ENCODE assay signal across 8 cellular contexts in the genomic region with DNA sequence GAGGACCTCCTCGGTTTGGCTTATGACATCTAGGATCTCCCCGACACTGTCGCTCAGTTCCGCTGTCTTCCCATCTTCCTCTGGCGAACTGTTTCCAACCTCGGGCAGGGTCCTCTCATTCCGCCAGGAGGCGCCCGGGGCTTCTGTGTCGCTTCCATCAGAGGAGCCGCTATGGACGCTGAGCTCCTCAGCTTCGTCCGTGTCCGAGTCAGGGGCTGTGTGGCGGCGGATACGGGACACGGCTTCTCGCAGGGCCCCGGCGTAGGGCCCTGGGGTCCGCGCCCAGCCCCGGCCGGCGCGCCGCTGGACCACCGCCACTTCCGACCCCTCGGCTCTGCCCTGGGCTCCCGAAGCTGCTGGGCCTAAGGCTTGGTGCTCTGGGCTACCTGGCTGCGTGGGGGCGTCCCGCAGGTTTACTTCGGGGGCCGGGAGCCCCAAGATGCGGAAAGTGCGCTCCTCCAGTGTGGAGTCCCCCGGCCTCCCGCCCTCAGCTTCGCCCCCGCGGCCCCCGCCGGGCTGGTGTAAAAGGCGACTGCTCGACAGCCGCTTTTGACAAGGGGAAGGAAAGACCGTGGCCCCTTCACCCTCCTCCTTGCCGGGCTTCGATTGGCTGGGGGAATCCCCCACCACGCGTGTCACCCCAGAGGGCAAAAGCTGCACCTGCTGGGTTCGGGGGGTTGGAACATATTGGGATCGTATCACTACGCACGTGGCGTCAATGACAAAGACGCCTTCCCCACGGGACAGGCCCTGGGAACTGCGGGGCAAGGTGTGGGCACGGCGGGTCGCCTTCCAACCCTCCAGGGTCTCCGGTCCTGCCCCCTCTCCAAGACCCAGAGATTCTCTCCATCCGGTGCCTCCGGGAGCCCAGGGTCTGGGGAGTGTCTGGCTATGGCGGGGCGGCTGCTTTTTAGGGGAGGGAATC. TPM values are rescaled to one million over a fixed set of nuclear protein-coding genes. Genes with fewer than 3 reads are reported as not detected.
DNase-seq lines count a peak whose midpoint lies in the region; ATAC-seq, FAIRE-seq and TF ChIP-seq lines count a peak whose summit lies in the region.

No MANE protein-coding gene starts in this region.

- H3K18ac ChIP-seq in H1 (ENCODE audit: extremely low read depth, low read length): no peak overlapping the region; the same call in none of the 2 replicates

- H2AK5ac ChIP-seq in H1 (ENCODE audit: low read depth, low read length): no peak overlapping the region

- H3K27ac ChIP-seq in H1 (ENCODE audit: low read depth, low read length): no peak overlapping the region

- no peaks in the 10 kb centered on the region for H3K79me2 ChIP-seq in H1 (ENCODE audit: control insufficient read depth in 1 of 2, insufficient read depth in 2 of 2, low read length in 2 of 2)

- peaks cover 0 to 5% of the 10 kb centered on the region in 2 experiments for H4K20me1 ChIP-seq in H1 (replicated peaks in 1 of 2; ENCODE audit: control insufficient read depth in 1 of 2, insufficient read depth in 2 of 2, low read length in 2 of 2)

- H2AFZ ChIP-seq in H1 (ENCODE audit: low read length): no peak overlapping the region; the same call in 1 of the 2 replicates

- no peak overlapping the region for H3K56ac ChIP-seq in H1 (replicated peaks; ENCODE audit: insufficient read length, low read depth, low read length)

- WGBS in H1 (ENCODE audit: extremely low coverage in 1 of 2, insufficient coverage in 1 of 2, insufficient read length in 1 of 2, insufficient replicate concordance in 2 of 2, low coverage in 1 of 2, low lambda C conversion rate in 2 of 2, missing lambda C conversion rate in 1 of 2), 2 experiments: 6% methylated on average over 58 of the region's 71 CpGs; no CpG with 5 or more reads in 1 of the 2 experiments

- peak overlapping the region; percentile 37 to 68 (median 56); a peak in 7 of 8 replicates for H3K4me3 ChIP-seq in H1 (ENCODE audit: extremely low read depth in 1 of 4, insufficient read depth in 2 of 4, low read depth in 3 of 4, low read length in 4 of 4)

- TF ChIP-seq POLR2A in H1 (IDR thresholded peaks at IDR 0.05; ENCODE audit: control extremely low read depth in 1 of 2, low read depth in 2 of 2, low read length in 2 of 2): no peak

- H3K23me2 ChIP-seq in H1 (ENCODE audit: low read depth, low read length): peaks cover 21% of the 10 kb centered on the region; the same call in 1 of the 2 replicates

- no peak overlapping the region for H2BK120ac ChIP-seq in H1 (replicated peaks; ENCODE audit: low read depth, low read length)

- ATAC-seq in GM21786 (IDR thresholded peaks at IDR 0.05; ENCODE audit: unreplicated experiment): no peak
- ATAC-seq in HG03520 (IDR thresholded peaks at IDR 0.05; ENCODE audit: unreplicated experiment): no peak

- H3K4me2 ChIP-seq in H1 (ENCODE audit: insufficient read depth in 1 of 2, low read depth in 2 of 2, low read length in 2 of 2): peak overlapping the region; percentile 57 to 81

- no peak overlapping the region for H3K9ac ChIP-seq in H1 (replicated peaks in 1 of 4; ENCODE audit: extremely low read depth in 1 of 4, low read depth in 3 of 4, low read length in 3 of 4)

- H4K91ac ChIP-seq in H1 (replicated peaks; ENCODE audit: insufficient read length, low read length): no peak overlapping the region

- no peak overlapping the region for H2BK5ac ChIP-seq in H1 (ENCODE audit: low read depth, low read length)

- CTCF ChIA-PET in H1 (lab: Charles Lee; ENCODE audit: partially characterized antibody): interaction anchor here (0.6 to 31.7 kb wide), 35 partner anchors 9 to 338 kb away, joined by 3 to 1336 read pairs (median 4); a partner anchor contains a TSS

- TF ChIP-seq CTCF in GM12874 (IDR thresholded peaks at IDR 0.05; ENCODE audit: insufficient read depth, low read depth, low read length) (peak; percentile 85), H1 (IDR thresholded peaks at IDR 0.05; ENCODE audit: control extremely low read depth in 1 of 3, insufficient read depth in 1 of 3, low read depth in 1 of 3, low read length in 3 of 3) (peak; percentile 78 to 87 (median 80))

- H3K36me3 ChIP-seq in H1 (ENCODE audit: control insufficient read depth in 2 of 4, insufficient read depth in 4 of 4, low read length in 3 of 4): no peaks in the 10 kb centered on the region; a peak in 1 of 8 replicates

- H4K8ac ChIP-seq in H1 (ENCODE audit: extremely low read depth, insufficient read depth, low read length): peak overlapping the region; percentile 59; the same call in 1 of the 2 replicates

- H2BK20ac ChIP-seq in H1 (ENCODE audit: low read length): no peak overlapping the region

- DNase-seq in NCI-H187 (lab: John Stamatoyannopoulos, UW) (peak; percentile 44 to 47), H1 (ENCODE audit: low read depth in 1 of 2, low spot score in 2 of 2) (peak in 1 of 2 experiments; percentile 89), medulla oblongata (ENCODE audit: extremely low spot score) (peak; percentile 85)
- peak; percentile 78 for DNase-seq in activated CD4-positive, alpha-beta T cell treated with anti-CD3 and anti-CD28 coated beads for 48 hours
- DNase-seq in stimulated activated CD8-positive, alpha-beta memory T cell treated with anti-CD3 and anti-CD28 coated beads, Interleukin-4, amount 100 ng/mL, for 48 hours: peak; percentile 80

- no peak overlapping the region for H2BK12ac ChIP-seq in H1 (ENCODE audit: low read depth, low read length)

- H3K14ac ChIP-seq in H1 (ENCODE audit: insufficient read length): no peak overlapping the region

- H4K5ac ChIP-seq in H1 (ENCODE audit: insufficient read length, low read depth, low read length): no peak overlapping the region

- no peak overlapping the region for H3K4ac ChIP-seq in H1 (replicated peaks; ENCODE audit: insufficient read length, low read depth, low read length)

- no peak for FAIRE-seq in H1 (lab: Jason Lieb, UNC)

- H3K79me1 ChIP-seq in H1 (ENCODE audit: low read depth, low read length): no peaks in the 10 kb centered on the region

- H3K4me1 ChIP-seq in H1 (replicated peaks in 1 of 4; ENCODE audit: control insufficient read depth in 3 of 4, insufficient read depth in 4 of 4, low read length in 3 of 4): peaks cover 10 to 29% (median 16%) of the 10 kb centered on the region in 4 experiments

- POLR2A ChIA-PET in H1 (lab: Charles Lee; ENCODE audit: partially characterized antibody): interaction anchor here (0.7 to 5.0 kb wide), 12 partner anchors 13 to 134 kb away, joined by 3 to 24 read pairs (median 4); a partner anchor contains a TSS

- no peak for TF ChIP-seq EP300 in H1 (IDR thresholded peaks at IDR 0.05; ENCODE audit: borderline replicate concordance in 1 of 2, low read depth in 2 of 2, low read length in 2 of 2)

- no peaks in the 10 kb centered on the region for H3K9me3 ChIP-seq in H1 (ENCODE audit: insufficient read depth in 2 of 2, low read depth in 1 of 2, low read length in 1 of 2)

- H2BK15ac ChIP-seq in H1 (ENCODE audit: low read length): peak overlapping the region; percentile 72; the same call in 1 of the 2 replicates

- peaks cover 52 to 80% (median 75%) of the 10 kb centered on the region in 4 experiments for H3K27me3 ChIP-seq in H1 (replicated peaks in 1 of 4; ENCODE audit: control insufficient read depth in 3 of 4, extremely low read depth in 1 of 4, insufficient read depth in 3 of 4, low read length in 3 of 4)

- peak; percentile 45 to 63 for TF ChIP-seq RAD21 in H1 (IDR thresholded peaks at IDR 0.05 in 1 of 2, conservative IDR thresholded peaks at IDR 0.05 in 1 of 2; ENCODE audit: low read depth in 2 of 2, low read length in 2 of 2)

- H3K23ac ChIP-seq in H1 (ENCODE audit: insufficient read length): no peak overlapping the region

RNA-seq across cellular contexts. Expression of a gene that starts 2.1 kb away (rescaled TPM):
- total RNA-seq in H1 (2021; fragmentation: NEBNext Ultra II Directional; extraction: Animal tissue kit (Norgen Biotek cat#: 25700)): 0.21 and 0.30 TPM in 2 replicates
- polyA plus RNA-seq in H1 (2011; rRNA removed): 0.14 and 0.20 TPM in 2 replicates
- 0.23 TPM for polyA plus RNA-seq in H1 (2011; cell fraction: cytosol; rRNA removed)
- 0.26 TPM for polyA plus RNA-seq in H1 (2011; cell fraction: nucleus; rRNA removed)
- polyA plus RNA-seq in H1 (2012, experiment 1 of 2): 0.19 to 0.25 TPM (median 0.23 TPM) in 3 of 4 replicates, not detected in the other
- 0.29 TPM for polyA plus RNA-seq in H1 (2012, experiment 2 of 2)
- polyA plus RNA-seq in H1 (2013, experiment 1 of 2): 0.08 TPM
- 0.11 TPM for polyA plus RNA-seq in H1 (2013, experiment 2 of 2)
- 0.05 and 0.09 TPM in 2 replicates for polyA minus RNA-seq in H1 (2011; rRNA and poly(A)+ RNA removed)
- polyA minus RNA-seq in H1 (2011; cell fraction: cytosol; rRNA and poly(A)+ RNA removed): not detected
- polyA minus RNA-seq in H1 (2011; cell fraction: nucleus; rRNA and poly(A)+ RNA removed): 0.20 TPM

RNA-seq across cellular contexts. Expression of a gene that starts 18.9 kb away (rescaled TPM):
- total RNA-seq in H1 (2021; fragmentation: NEBNext Ultra II Directional; extraction: Animal tissue kit (Norgen Biotek cat#: 25700)): not detected in 2 replicates
- polyA plus RNA-seq in H1 (2011; rRNA removed): not detected in 2 replicates
- not detected for polyA plus RNA-seq in H1 (2011; cell fraction: cytosol; rRNA removed)
- not detected for polyA plus RNA-seq in H1 (2011; cell fraction: nucleus; rRNA removed)
- not detected in 4 replicates for polyA plus RNA-seq in H1 (2012, experiment 1 of 2)
- polyA plus RNA-seq in H1 (2012, experiment 2 of 2): not detected
- polyA plus RNA-seq in H1 (2013, experiment 1 of 2): not detected
- not detected for polyA plus RNA-seq in H1 (2013, experiment 2 of 2)
- polyA minus RNA-seq in H1 (2011; rRNA and poly(A)+ RNA removed): not detected in 2 replicates
- not detected for polyA minus RNA-seq in H1 (2011; cell fraction: cytosol; rRNA and poly(A)+ RNA removed)
- polyA minus RNA-seq in H1 (2011; cell fraction: nucleus; rRNA and poly(A)+ RNA removed): not detected

RNA-seq across cellular contexts. Expression of a gene that starts 21.5 kb away (rescaled TPM):
- 36.3 and 38.6 TPM in 2 replicates for total RNA-seq in H1 (2021; fragmentation: NEBNext Ultra II Directional; extraction: Animal tissue kit (Norgen Biotek cat#: 25700))
- 32.3 and 57.5 TPM in 2 replicates for polyA plus RNA-seq in H1 (2011; rRNA removed)
- polyA plus RNA-seq in H1 (2011; cell fraction: cytosol; rRNA removed): 43.9 TPM
- 20.4 TPM for polyA plus RNA-seq in H1 (2011; cell fraction: nucleus; rRNA removed)
- polyA plus RNA-seq in H1 (2012, experiment 1 of 2): 41.3 to 53.9 TPM (median 44.4 TPM) in 4 replicates
- 35.5 TPM for polyA plus RNA-seq in H1 (2012, experiment 2 of 2)
- 37.2 TPM for polyA plus RNA-seq in H1 (2013, experiment 1 of 2)
- 38.9 TPM for polyA plus RNA-seq in H1 (2013, experiment 2 of 2)
- polyA minus RNA-seq in H1 (2011; rRNA and poly(A)+ RNA removed): 27.7 and 50.1 TPM in 2 replicates
- 17.1 TPM for polyA minus RNA-seq in H1 (2011; cell fraction: cytosol; rRNA and poly(A)+ RNA removed)
- polyA minus RNA-seq in H1 (2011; cell fraction: nucleus; rRNA and poly(A)+ RNA removed): 14.7 TPM

RNA-seq across cellular contexts. Expression of a gene that starts 25.5 kb away (rescaled TPM):
- total RNA-seq in H1 (2021; fragmentation: NEBNext Ultra II Directional; extraction: Animal tissue kit (Norgen Biotek cat#: 25700)): 0.25 and 0.26 TPM in 2 replicates
- polyA plus RNA-seq in H1 (2011; rRNA removed): 1.8 and 1.9 TPM in 2 replicates
- 1.5 TPM for polyA plus RNA-seq in H1 (2011; cell fraction: cytosol; rRNA removed)
- 1.5 TPM for polyA plus RNA-seq in H1 (2011; cell fraction: nucleus; rRNA removed)
- 0.76 to 1.6 TPM (median 1.5 TPM) in 4 replicates for polyA plus RNA-seq in H1 (2012, experiment 1 of 2)
- polyA plus RNA-seq in H1 (2012, experiment 2 of 2): 1.1 TPM
- polyA plus RNA-seq in H1 (2013, experiment 1 of 2): 0.04 TPM
- 0.06 TPM for polyA plus RNA-seq in H1 (2013, experiment 2 of 2)
- 0.16 and 0.54 TPM in 2 replicates for polyA minus RNA-seq in H1 (2011; rRNA and poly(A)+ RNA removed)
- 1.6 TPM for polyA minus RNA-seq in H1 (2011; cell fraction: cytosol; rRNA and poly(A)+ RNA removed)
- polyA minus RNA-seq in H1 (2011; cell fraction: nucleus; rRNA and poly(A)+ RNA removed): 0.30 TPM

RNA-seq across cellular contexts. Expression of a gene that starts 39.8 kb away (rescaled TPM):
- 250 and 251 TPM in 2 replicates for total RNA-seq in H1 (2021; fragmentation: NEBNext Ultra II Directional; extraction: Animal tissue kit (Norgen Biotek cat#: 25700))
- polyA plus RNA-seq in H1 (2011; rRNA removed): 231 and 262 TPM in 2 replicates
- polyA plus RNA-seq in H1 (2011; cell fraction: cytosol; rRNA removed): 269 TPM
- polyA plus RNA-seq in H1 (2011; cell fraction: nucleus; rRNA removed): 156 TPM
- 234 to 285 TPM (median 262 TPM) in 4 replicates for polyA plus RNA-seq in H1 (2012, experiment 1 of 2)
- polyA plus RNA-seq in H1 (2012, experiment 2 of 2): 231 TPM
- polyA plus RNA-seq in H1 (2013, experiment 1 of 2): 84.2 TPM
- 90.0 TPM for polyA plus RNA-seq in H1 (2013, experiment 2 of 2)
- 191 and 260 TPM in 2 replicates for polyA minus RNA-seq in H1 (2011; rRNA and poly(A)+ RNA removed)
- 89.5 TPM for polyA minus RNA-seq in H1 (2011; cell fraction: cytosol; rRNA and poly(A)+ RNA removed)
- polyA minus RNA-seq in H1 (2011; cell fraction: nucleus; rRNA and poly(A)+ RNA removed): 68.0 TPM
